Comparison of ENCODE assay signal across 8 cellular contexts in the genomic region with DNA sequence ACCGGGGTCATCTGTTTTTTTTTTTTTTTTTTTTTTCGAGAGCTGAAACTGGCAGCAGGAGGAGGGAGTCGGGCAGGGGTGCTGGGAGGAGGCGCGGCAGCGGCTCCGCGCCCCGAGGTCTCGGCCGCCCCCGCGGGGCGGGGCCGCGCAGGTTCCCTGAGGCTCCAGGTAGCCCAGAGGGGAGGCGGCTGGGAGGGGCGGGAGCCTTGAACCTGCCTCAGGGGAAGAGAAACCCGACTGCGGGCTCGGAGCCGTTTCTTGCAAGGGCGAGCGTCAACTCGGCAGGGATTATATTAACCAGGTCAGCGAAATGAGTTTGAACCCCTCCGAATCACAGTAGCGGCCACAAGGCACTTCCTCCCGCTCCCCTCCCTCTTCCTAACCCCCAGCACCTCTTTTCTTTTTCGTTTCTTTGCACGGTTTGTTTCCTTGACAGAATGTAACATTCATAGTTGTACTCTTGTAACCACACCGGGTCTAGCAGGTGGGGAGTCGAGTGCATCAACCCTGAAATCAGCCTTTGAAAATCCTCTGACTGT. TPM values are rescaled to one million over a fixed set of nuclear protein-coding genes. Genes with fewer than 3 reads are reported as not detected.
A peak's percentile ranks its signal among the peaks of the same experiment; 100 is the strongest.
DNase-seq lines count a peak whose midpoint lies in the region; ATAC-seq and TF ChIP-seq lines count a peak whose summit lies in the region.

No MANE protein-coding gene starts in this region.

- peak overlapping the region; percentile 88 for H3K4me3 Mint-ChIP-seq in natural killer cell

- H3K27me3 Mint-ChIP-seq in natural killer cell (ENCODE audit: low read depth in 2 of 2): peaks cover 6 to 10% of the 10 kb centered on the region in 2 donors

- no peak for TF ChIP-seq POLR2A in testis (IDR thresholded peaks at IDR 0.05)

- peak; percentile 23; the same call in 1 of the 2 replicates for TF ChIP-seq CTCF in GM12875 (IDR thresholded peaks at IDR 0.05; ENCODE audit: borderline replicate concordance, insufficient read depth, low read depth, low read length)
- TF ChIP-seq CTCF in natural killer cell (IDR thresholded peaks at IDR 0.05): no peak
- no peak for TF ChIP-seq CTCF in testis (IDR thresholded peaks at IDR 0.05)

- no peaks in the 10 kb centered on the region for H3K36me3 ChIP-seq in testis (ENCODE audit: low read depth, missing control alignments)

- peaks cover 21 to 30% of the 10 kb centered on the region in 2 donors for H3K4me1 Mint-ChIP-seq in natural killer cell

- no peak overlapping the region for H3K27ac Mint-ChIP-seq in natural killer cell

- H3K27ac ChIP-seq in testis: no peak overlapping the region

- H3K4me3 ChIP-seq in GM12875 (ENCODE audit: low read depth, low read length) (peak overlapping the region; percentile 83), testis (peak overlapping the region; percentile 51 to 57)

- DNase-seq in HEK293T (ENCODE audit: extremely low spot score): peak; percentile 18
- peak; percentile 58 for DNase-seq in MV-4-11 (lab: John Stamatoyannopoulos, UW)
- peak; percentile 71 to 72 for DNase-seq in activated CD4-positive, alpha-beta T cell treated with anti-CD3 and anti-CD28 coated beads for 4 hours
- peak; percentile 62 for DNase-seq in effector CD8-positive, alpha-beta T cell (lab: John Stamatoyannopoulos, UW)
- DNase-seq in natural killer cell: peak; percentile 21
- DNase-seq in testis: peak; percentile 18
- no peak for DNase-seq in 8988T

- intact Hi-C loops in natural killer cell (cut with micrococcal nuclease) (loop anchor here (2.0 to 10.0 kb wide), 4 partner anchors 36 to 1008 kb away; a partner anchor contains a TSS), testis (cut with DNase I; ENCODE audit: low total_unique reads) (no loop called here)

- H3K9me3 ChIP-seq in testis: no peaks in the 10 kb centered on the region

- no peaks in the 10 kb centered on the region for H3K9me3 Mint-ChIP-seq in natural killer cell

- 1 to 2% methylated on average over 18 to 33 of the region's 33 CpGs for WGBS in testis, 2 donors

- no peaks in the 10 kb centered on the region for H3K36me3 Mint-ChIP-seq in natural killer cell

- CTCF ChIA-PET in HEK293T (lab: Yijun Ruan, JAX): interaction anchor here (0.6 to 1.6 kb wide), 4 partner anchors 23 to 37 kb away, joined by 3 to 5 read pairs (median 4); no protein-coding TSS in a partner anchor

- peak; percentile 7 to 40 (median 25) for ATAC-seq in natural killer cell

- POLR2A ChIA-PET in HEK293T (lab: Yijun Ruan, JAX): interaction anchor here (1.5 kb wide), 1 partner anchor 128 kb away, joined by 5 read pairs; a partner anchor contains a TSS

- peaks cover 16% of the 10 kb centered on the region for H3K4me1 ChIP-seq in testis

- no peaks in the 10 kb centered on the region for H3K27me3 ChIP-seq in testis

TF ChIP-seq in HEK293T, 16 proteins besides CTCF, POLR2A, EP300 and RAD21:
- no peak for TF ChIP-seq HDGF (IDR thresholded peaks at IDR 0.05; ENCODE audit: borderline replicate concordance)
- TF ChIP-seq ZNF384 (IDR thresholded peaks at IDR 0.05): no peak
- no peak for TF ChIP-seq FOXK2 (IDR thresholded peaks at IDR 0.05)
- TF ChIP-seq LEF1 (IDR thresholded peaks at IDR 0.05; ENCODE audit: borderline replicate concordance): no peak
- TF ChIP-seq CTBP1 (IDR thresholded peaks at IDR 0.05; ENCODE audit: borderline replicate concordance): no peak
- no peak for TF ChIP-seq FOXA1 (IDR thresholded peaks at IDR 0.05)
- no peak for TF ChIP-seq L3MBTL2 (conservative IDR thresholded peaks at IDR 0.05)
- TF ChIP-seq SUZ12 (IDR thresholded peaks at IDR 0.05): no peak

RNA-seq across cellular contexts. Expression of a gene that starts 2.0 kb away (rescaled TPM):
- total RNA-seq in natural killer cell (1 to 10 TPM in 2 of 3 donors, under 1 TPM in 1; 0.40 to 3.5 (median 1.3) TPM), testis (1 to 10 TPM; 1.5 to 3.7 TPM)
- 1.8 TPM for polyA plus RNA-seq in testis (ENCODE audit: insufficient read depth, low read depth, low replicate concordance)
